ENCODE assay signal across 7 cellular contexts in the genomic region with DNA sequence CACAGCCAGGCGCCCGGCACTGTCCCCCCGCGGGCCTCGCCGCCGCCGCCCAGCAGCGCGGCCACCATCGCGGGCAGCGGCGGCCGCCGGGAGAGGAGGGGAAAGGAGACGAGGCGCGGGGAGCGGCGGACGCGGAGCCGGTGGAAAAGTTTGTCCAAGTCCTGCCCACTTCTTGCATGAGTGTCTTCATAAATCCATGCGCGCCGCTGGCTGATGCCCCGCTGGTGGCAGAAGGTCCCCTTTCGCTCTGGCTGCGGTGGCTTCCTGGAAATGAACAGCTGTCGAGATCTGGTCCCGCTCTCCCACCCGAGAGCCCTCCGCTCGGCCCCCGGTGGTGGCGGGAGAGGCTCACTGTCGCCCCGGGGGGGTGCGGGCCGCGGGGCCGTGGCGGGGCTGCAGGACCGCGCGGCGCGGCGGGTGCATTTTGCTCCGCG. TPM values are rescaled to one million over a fixed set of nuclear protein-coding genes. Genes with fewer than 3 reads are reported as not detected.
DNase-seq lines count a peak whose midpoint lies in the region; ATAC-seq and TF ChIP-seq lines count a peak whose summit lies in the region.

No MANE protein-coding gene starts in this region.

- TF ChIP-seq EP300 in stomach (IDR thresholded peaks at IDR 0.05), result no peak

- H3K79me1 ChIP-seq in mesenchymal stem cell (replicated peaks; ENCODE audit: low read length, poor library complexity, severe bottlenecking), result peaks cover 3% of the 10 kb centered on the region

- H3K23ac ChIP-seq in mesenchymal stem cell (ENCODE audit: low read length in 2 of 2), result peak overlapping the region in 1 of 2 experiments; percentile 60

- peak overlapping the region in 1 of 2 experiments; percentile 66 for H3K14ac ChIP-seq in mesenchymal stem cell (ENCODE audit: low read length in 2 of 2)

- peak overlapping the region; percentile 86 for H4K91ac ChIP-seq in mesenchymal stem cell (ENCODE audit: low read length)

- H4K8ac ChIP-seq in mesenchymal stem cell (ENCODE audit: low read length), result peak overlapping the region; percentile 41

- peak overlapping the region; percentile 100 for H3K9ac ChIP-seq in mesenchymal stem cell (ENCODE audit: low read length)

- no peak overlapping the region for H3K27ac Mint-ChIP-seq in dendritic cell treated with granulocyte-macrophage colony-stimulating factor and Interleukin-4, amounts not matched to agents 40 ng/mL and 50 ng/mL, for 4 days

- no peak for TF ChIP-seq POLR2A in stomach (IDR thresholded peaks at IDR 0.05)

- H3K36me3 ChIP-seq in mesenchymal stem cell (ENCODE audit: control insufficient read depth in 1 of 2, insufficient read depth in 2 of 2, low read depth in 1 of 2, low read length in 2 of 2) (peaks cover 0 to 15% of the 10 kb centered on the region in 2 experiments), stomach (peaks cover 0 to under 1% (median 0%) of the 10 kb centered on the region in 4 donors)

- H3K9me3 ChIP-seq in mesenchymal stem cell (ENCODE audit: control insufficient read depth, low read length) (no peaks in the 10 kb centered on the region), stomach (no peaks in the 10 kb centered on the region)

- H2BK15ac ChIP-seq in mesenchymal stem cell (ENCODE audit: low read depth, poor library complexity, severe bottlenecking), result no peak overlapping the region

- peaks cover 2% of the 10 kb centered on the region for H3K9me3 Mint-ChIP-seq in dendritic cell treated with granulocyte-macrophage colony-stimulating factor and Interleukin-4, amounts not matched to agents 40 ng/mL and 50 ng/mL, for 4 days

- WGBS in mesenchymal stem cell, result under 1% methylated on average over 37 of the region's 52 CpGs
- 0 to 1% (median 0%) methylated on average over 27 to 52 of the region's 52 CpGs; no CpG with 5 or more reads in 1 of the 5 donors for WGBS in stomach, 5 donors

- peak overlapping the region; percentile 39 for H2BK5ac ChIP-seq in mesenchymal stem cell (ENCODE audit: low read depth, low read length, poor library complexity, severe bottlenecking)

- peaks cover 24% of the 10 kb centered on the region for H3K4me1 Mint-ChIP-seq in dendritic cell treated with granulocyte-macrophage colony-stimulating factor and Interleukin-4, amounts not matched to agents 40 ng/mL and 50 ng/mL, for 4 days (ENCODE audit: low read depth)

- peak overlapping the region; percentile 88 for H3K4me2 ChIP-seq in mesenchymal stem cell (ENCODE audit: low read length, poor library complexity, severe bottlenecking)

- H3K4me3 ChIP-seq in mesenchymal stem cell (ENCODE audit: insufficient read depth in 1 of 2, low read depth in 1 of 2, low read length in 2 of 2) (peak overlapping the region; percentile 93 to 94), stomach (peak overlapping the region; percentile 80 to 95 (median 86))

- peak overlapping the region; percentile 91 to 96 for H3K18ac ChIP-seq in mesenchymal stem cell (ENCODE audit: low read depth in 1 of 2, low read length in 2 of 2)

- DNase-seq in T-helper 22 cell (ENCODE audit: low read depth), result peak; percentile 21
- DNase-seq in mesenchymal stem cell, result peak; percentile 66
- DNase-seq in stomach, result peak; percentile 36
- no peak for DNase-seq in HCEC 1CT

- no peak for TF ChIP-seq CTCF in stomach (IDR thresholded peaks at IDR 0.05)

- H2BK120ac ChIP-seq in mesenchymal stem cell (ENCODE audit: low read depth, low read length), result peak overlapping the region; percentile 94

- H3K27me3 ChIP-seq in mesenchymal stem cell (ENCODE audit: control insufficient read depth in 1 of 2, insufficient read depth in 1 of 2, low read length in 2 of 2), result no peaks in the 10 kb centered on the region
- H3K27me3 ChIP-seq in stomach, result peaks cover 0 to 25% (median 0%) of the 10 kb centered on the region in 3 donors

- H3K36me3 Mint-ChIP-seq in dendritic cell treated with granulocyte-macrophage colony-stimulating factor and Interleukin-4, amounts not matched to agents 40 ng/mL and 50 ng/mL, for 4 days (ENCODE audit: low read depth), result no peaks in the 10 kb centered on the region

- H2AFZ ChIP-seq in mesenchymal stem cell (ENCODE audit: low read depth, low read length), result peak overlapping the region; percentile 67

- H3K4ac ChIP-seq in mesenchymal stem cell (ENCODE audit: low read depth in 1 of 2, low read length in 2 of 2), result peak overlapping the region in 1 of 2 experiments; percentile 64

- peaks cover 55% of the 10 kb centered on the region for H3K27me3 Mint-ChIP-seq in dendritic cell treated with granulocyte-macrophage colony-stimulating factor and Interleukin-4, amounts not matched to agents 40 ng/mL and 50 ng/mL, for 4 days

- H2AK5ac ChIP-seq in mesenchymal stem cell (ENCODE audit: low read length, severe bottlenecking), result no peak overlapping the region

- intact Hi-C loops in dendritic cell treated with granulocyte-macrophage colony-stimulating factor and Interleukin-4, amounts not matched to agents 40 ng/mL and 50 ng/mL, for 4 days (cut with micrococcal nuclease), result loop anchor here (10.0 kb wide), 1 partner anchor 378 kb away; no protein-coding TSS in a partner anchor
- intact Hi-C loops in stomach (cut with DNase I; ENCODE audit: low total_unique reads), result no loop called here

- H2BK12ac ChIP-seq in mesenchymal stem cell (ENCODE audit: low read length in 2 of 2), result peak overlapping the region in 1 of 2 experiments; percentile 48

- H3K27ac ChIP-seq in mesenchymal stem cell (ENCODE audit: low read length, poor library complexity, severe bottlenecking) (peak overlapping the region; percentile 94), stomach (peak overlapping the region; percentile 82 to 94 (median 92))

- H3K4me1 ChIP-seq in mesenchymal stem cell (ENCODE audit: control insufficient read depth, insufficient read depth, low read depth, low read length) (peaks cover 7% of the 10 kb centered on the region), stomach (peaks cover 24 to 56% (median 39%) of the 10 kb centered on the region in 4 donors)

- ATAC-seq in GM18907 (IDR thresholded peaks at IDR 0.05; ENCODE audit: unreplicated experiment) (peak; percentile 7), HG03175 (IDR thresholded peaks at IDR 0.05; ENCODE audit: unreplicated experiment) (peak; percentile 8)

- peak overlapping the region; percentile 75 for H3K4me3 Mint-ChIP-seq in dendritic cell treated with granulocyte-macrophage colony-stimulating factor and Interleukin-4, amounts not matched to agents 40 ng/mL and 50 ng/mL, for 4 days

RNA-seq across cellular contexts. Expression of a gene that starts 0.6 kb away (rescaled TPM):
- 22.5 TPM for polyA plus RNA-seq in mesenchymal stem cell (2013, experiment 1 of 2)
- 23.1 TPM for polyA plus RNA-seq in mesenchymal stem cell (2013, experiment 2 of 2)
- 100 to 1,000 TPM in 1 of 5 donors, 10 to 100 TPM in 4; 25.4 to 103 (median 33.3) TPM for total RNA-seq in stomach
- polyA plus RNA-seq in stomach, result 1 to 10 TPM in 1 of 3 donors, under 1 TPM in 2; 0.87 to 2.5 (median 0.92) TPM
